Comparison of ENCODE assay signal across 21 cellular contexts in the genomic region with DNA sequence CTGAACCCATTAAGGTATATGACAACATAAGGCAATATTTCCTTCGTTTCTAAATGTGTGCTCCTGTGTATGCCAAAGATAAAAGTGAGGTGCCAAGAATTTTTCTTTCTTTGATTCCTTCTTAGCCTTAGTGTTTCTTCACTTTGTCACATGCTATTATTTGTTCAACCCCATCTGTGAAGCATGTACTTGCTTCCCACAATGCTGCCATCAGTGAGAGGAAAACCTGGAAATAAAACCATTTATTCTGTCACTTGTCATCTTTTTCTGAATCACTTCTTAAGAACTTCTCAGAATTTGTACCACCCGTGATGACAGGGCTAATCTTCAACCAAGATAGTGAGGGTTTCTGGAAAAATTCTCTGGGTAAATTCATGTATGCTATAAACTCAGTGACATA.
DNase-seq lines count a peak whose midpoint lies in the region; ATAC-seq and TF ChIP-seq lines count a peak whose summit lies in the region.
"Had no signal": no experiment of that assay in that cellular context is flagged by ENCODE, and none has a peak within 500 bp of the region (broad histone marks: within the 10 kb centered on the region; RNA-seq: fewer than 3 reads in every experiment).

No MANE protein-coding gene starts in this region.

- WGBS in body of pancreas, 2 donors = 12 to 15% methylated on average over 2 of the region's 2 CpGs

- peak; percentile 35 for DNase-seq in AG10803 (ENCODE audit: low read depth)
- peak in 1 of 4 donors; percentile 12 for DNase-seq in body of pancreas
- DNase-seq in fibroblast of the aortic adventitia (ENCODE audit: low read depth) = peak; percentile 5
- peak; percentile 6 for DNase-seq in renal cortical epithelial cell (ENCODE audit: low read depth)
- no peak for DNase-seq in WTC11 (ENCODE audit: low spot score)
- DNase-seq: 8988T, AML-193, C1 segment of cervical spinal cord, Kasumi-1, MG63, NCI-H1048, NCI-H1436, NCI-H2029, NCI-H2227 treated with DMSO at 0.1 percent for 48 hours, NCI-H510A treated with DMSO at 0.1 percent for 48 hours, NCI-H748 treated with DMSO at 0.1 percent for 48 hours, Peyer's patch had no signal

- POLR2A ChIA-PET in WTC11 (lab: Charles Lee) = no interaction called here

- no peak for TF ChIP-seq POLR2A in body of pancreas (IDR thresholded peaks at IDR 0.05)

- H3K36me3 ChIP-seq in body of pancreas (replicated peaks in 1 of 2; ENCODE audit: insufficient read depth in 1 of 2, low read depth in 2 of 2) = no peaks in the 10 kb centered on the region
- H3K36me3 ChIP-seq: MG63, Peyer's patch had no signal

- H3K27ac ChIP-seq in body of pancreas = peak overlapping the region in 1 of 4 donors; percentile 26
- H3K27ac ChIP-seq: Peyer's patch had no signal

- H3K4me1 ChIP-seq in body of pancreas = peaks cover 34% of the 10 kb centered on the region
- H3K4me1 ChIP-seq: Peyer's patch had no signal

- H3K36me3 Mint-ChIP-seq in WTC11 = no peaks in the 10 kb centered on the region

- H3K27me3 Mint-ChIP-seq in WTC11 (ENCODE audit: low read depth) = no peaks in the 10 kb centered on the region

- H3K4me3 ChIP-seq in AG10803 (ENCODE audit: low read length) (no peak overlapping the region), body of pancreas (no peak overlapping the region), fibroblast of the aortic adventitia (ENCODE audit: low read depth, low read length) (no peak overlapping the region)
- H3K4me3 ChIP-seq: MG63, Peyer's patch had no signal

- no peaks in the 10 kb centered on the region for H3K9me3 Mint-ChIP-seq in WTC11

- H3K27me3 ChIP-seq in body of pancreas = no peaks in the 10 kb centered on the region
- H3K27me3 ChIP-seq: MG63, Peyer's patch had no signal

- no peaks in the 10 kb centered on the region for H3K4me1 Mint-ChIP-seq in WTC11

- no peak overlapping the region for H3K4me3 Mint-ChIP-seq in WTC11

- peak; percentile 88 for ATAC-seq in body of pancreas
- ATAC-seq in GM21423 (IDR thresholded peaks at IDR 0.05; ENCODE audit: unreplicated experiment) = no peak
- ATAC-seq in WTC11 = no peak
- ATAC-seq in GM21717 (IDR thresholded peaks at IDR 0.05; ENCODE audit: unreplicated experiment) = no peak
- ATAC-seq in GM19351 (IDR thresholded peaks at IDR 0.05; ENCODE audit: unreplicated experiment) = no peak
- ATAC-seq: SK-N-SH treated with all-trans-retinoic acid at 6 μM for 48 hours had no signal

- no peak overlapping the region for H3K27ac Mint-ChIP-seq in WTC11

- intact Hi-C loops in body of pancreas (cut with DNase I) = no loop called here

- no peaks in the 10 kb centered on the region for H3K9me3 ChIP-seq in body of pancreas
- H3K9me3 ChIP-seq: MG63, Peyer's patch had no signal

- CTCF ChIA-PET in WTC11 (lab: Charles Lee) = no interaction called here

- no peak for TF ChIP-seq CTCF in AG10803 (conservative IDR thresholded peaks at IDR 0.05; ENCODE audit: low read length)
- no peak for TF ChIP-seq CTCF in body of pancreas (IDR thresholded peaks at IDR 0.05)
- no peak for TF ChIP-seq CTCF in fibroblast of the aortic adventitia (IDR thresholded peaks at IDR 0.05; ENCODE audit: insufficient read depth, low read length)
- TF ChIP-seq CTCF in WTC11 (IDR thresholded peaks at IDR 0.05) = no peak

TF ChIP-seq in WTC11, 78 proteins besides CTCF, POLR2A, EP300 and RAD21:
- TF ChIP-seq, protein P1, sequence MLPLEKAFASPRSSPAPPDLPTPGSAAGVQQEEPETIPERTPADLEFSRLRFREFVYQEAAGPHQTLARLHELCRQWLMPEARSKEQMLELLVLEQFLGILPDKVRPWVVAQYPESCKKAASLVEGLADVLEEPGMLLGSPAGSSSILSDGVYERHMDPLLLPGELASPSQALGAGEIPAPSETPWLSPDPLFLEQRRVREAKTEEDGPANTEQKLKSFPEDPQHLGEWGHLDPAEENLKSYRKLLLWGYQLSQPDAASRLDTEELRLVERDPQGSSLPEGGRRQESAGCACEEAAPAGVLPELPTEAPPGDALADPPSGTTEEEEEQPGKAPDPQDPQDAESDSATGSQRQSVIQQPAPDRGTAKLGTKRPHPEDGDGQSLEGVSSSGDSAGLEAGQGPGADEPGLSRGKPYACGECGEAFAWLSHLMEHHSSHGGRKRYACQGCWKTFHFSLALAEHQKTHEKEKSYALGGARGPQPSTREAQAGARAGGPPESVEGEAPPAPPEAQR (CRISPR knock-in tag; IDR thresholded peaks at IDR 0.05) = no peak
- no peak for TF ChIP-seq NR2C2 (CRISPR knock-in tag; IDR thresholded peaks at IDR 0.05)
- no peak for TF ChIP-seq PRRX2 (CRISPR knock-in tag; IDR thresholded peaks at IDR 0.05)
- TF ChIP-seq, protein P2, sequence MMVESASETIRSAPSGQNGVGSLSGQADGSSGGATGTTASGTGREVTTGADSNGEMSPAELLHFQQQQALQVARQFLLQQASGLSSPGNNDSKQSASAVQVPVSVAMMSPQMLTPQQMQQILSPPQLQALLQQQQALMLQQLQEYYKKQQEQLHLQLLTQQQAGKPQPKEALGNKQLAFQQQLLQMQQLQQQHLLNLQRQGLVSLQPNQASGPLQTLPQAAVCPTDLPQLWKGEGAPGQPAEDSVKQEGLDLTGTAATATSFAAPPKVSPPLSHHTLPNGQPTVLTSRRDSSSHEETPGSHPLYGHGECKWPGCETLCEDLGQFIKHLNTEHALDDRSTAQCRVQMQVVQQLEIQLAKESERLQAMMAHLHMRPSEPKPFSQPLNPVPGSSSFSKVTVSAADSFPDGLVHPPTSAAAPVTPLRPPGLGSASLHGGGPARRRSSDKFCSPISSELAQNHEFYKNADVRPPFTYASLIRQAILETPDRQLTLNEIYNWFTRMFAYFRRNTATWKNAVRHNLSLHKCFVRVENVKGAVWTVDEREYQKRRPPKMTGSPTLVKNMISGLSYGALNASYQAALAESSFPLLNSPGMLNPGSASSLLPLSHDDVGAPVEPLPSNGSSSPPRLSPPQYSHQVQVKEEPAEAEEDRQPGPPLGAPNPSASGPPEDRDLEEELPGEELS (CRISPR knock-in tag; IDR thresholded peaks at IDR 0.05) = no peak
- TF ChIP-seq, protein P3, sequence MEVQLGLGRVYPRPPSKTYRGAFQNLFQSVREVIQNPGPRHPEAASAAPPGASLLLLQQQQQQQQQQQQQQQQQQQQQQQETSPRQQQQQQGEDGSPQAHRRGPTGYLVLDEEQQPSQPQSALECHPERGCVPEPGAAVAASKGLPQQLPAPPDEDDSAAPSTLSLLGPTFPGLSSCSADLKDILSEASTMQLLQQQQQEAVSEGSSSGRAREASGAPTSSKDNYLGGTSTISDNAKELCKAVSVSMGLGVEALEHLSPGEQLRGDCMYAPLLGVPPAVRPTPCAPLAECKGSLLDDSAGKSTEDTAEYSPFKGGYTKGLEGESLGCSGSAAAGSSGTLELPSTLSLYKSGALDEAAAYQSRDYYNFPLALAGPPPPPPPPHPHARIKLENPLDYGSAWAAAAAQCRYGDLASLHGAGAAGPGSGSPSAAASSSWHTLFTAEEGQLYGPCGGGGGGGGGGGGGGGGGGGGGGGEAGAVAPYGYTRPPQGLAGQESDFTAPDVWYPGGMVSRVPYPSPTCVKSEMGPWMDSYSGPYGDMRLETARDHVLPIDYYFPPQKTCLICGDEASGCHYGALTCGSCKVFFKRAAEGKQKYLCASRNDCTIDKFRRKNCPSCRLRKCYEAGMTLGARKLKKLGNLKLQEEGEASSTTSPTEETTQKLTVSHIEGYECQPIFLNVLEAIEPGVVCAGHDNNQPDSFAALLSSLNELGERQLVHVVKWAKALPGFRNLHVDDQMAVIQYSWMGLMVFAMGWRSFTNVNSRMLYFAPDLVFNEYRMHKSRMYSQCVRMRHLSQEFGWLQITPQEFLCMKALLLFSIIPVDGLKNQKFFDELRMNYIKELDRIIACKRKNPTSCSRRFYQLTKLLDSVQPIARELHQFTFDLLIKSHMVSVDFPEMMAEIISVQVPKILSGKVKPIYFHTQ (CRISPR knock-in tag; IDR thresholded peaks at IDR 0.05) = no peak
- no peak for TF ChIP-seq KAT7 (CRISPR knock-in tag; IDR thresholded peaks at IDR 0.05; ENCODE audit: borderline replicate concordance)
